Comparison of ENCODE assay signal across 8 cellular contexts in genomic region chr12:32399373-32400113, GRCh38. TPM values are rescaled to one million over a fixed set of nuclear protein-coding genes. Genes with fewer than 3 reads are reported as not detected.
DNase-seq lines count a peak whose midpoint lies in the region; ATAC-seq and TF ChIP-seq lines count a peak whose summit lies in the region.

TSS of gene FGD4 (plus strand) at chr12:32399558.

- peaks cover 5 to 40% (median 9%) of the 10 kb centered on the region in 3 donors for H3K4me1 ChIP-seq in esophagus squamous epithelium
- peaks cover 6 to 21% of the 10 kb centered on the region in 2 donors for H3K4me1 ChIP-seq in mucosa of rectum (ENCODE audit: control insufficient read depth in 2 of 2, insufficient read depth in 2 of 2, low read length in 2 of 2)

- peaks cover 12% of the 10 kb centered on the region for H3K4me1 Mint-ChIP-seq in stimulated activated naive CD8-positive, alpha-beta T cell treated with anti-CD3 and anti-CD28 coated beads, Interleukin-15, amount 100 ng/mL, for 72 hours

- peaks cover 30% of the 10 kb centered on the region for H3K27me3 Mint-ChIP-seq in stimulated activated naive CD8-positive, alpha-beta T cell treated with anti-CD3 and anti-CD28 coated beads, Interleukin-15, amount 100 ng/mL, for 72 hours

- peak; percentile 65 for DNase-seq in DMS114 treated with DMSO at 0.1 percent for 48 hours (lab: John Stamatoyannopoulos, UW; ENCODE audit: unreplicated experiment)
- DNase-seq in HS-5 (ENCODE audit: low read depth) = peak; percentile 42
- DNase-seq in NCI-H82 (lab: John Stamatoyannopoulos, UW) = peak; percentile 94
- peak; percentile 36 for DNase-seq in activated T-cell treated with anti-CD3 and anti-CD28 coated beads, Interleukin-2, amount 50 U/mL, for 1 hour
- peak; percentile 12 for DNase-seq in esophagus squamous epithelium (lab: John Stamatoyannopoulos, UW)
- peak; percentile 71 to 72 for DNase-seq in stimulated activated naive CD8-positive, alpha-beta T cell treated with anti-CD3 and anti-CD28 coated beads, Interleukin-15, amount 100 ng/mL, for 72 hours

- H3K9me3 ChIP-seq in esophagus squamous epithelium = no peaks in the 10 kb centered on the region
- H3K9me3 ChIP-seq in mucosa of rectum (ENCODE audit: control insufficient read depth in 2 of 2, low read length in 2 of 2) = no peaks in the 10 kb centered on the region

- H3K36me3 ChIP-seq in esophagus squamous epithelium (no peaks in the 10 kb centered on the region), mucosa of rectum (ENCODE audit: control insufficient read depth in 2 of 2, insufficient read depth in 2 of 2, low read length in 2 of 2) (peaks cover 0 to 3% of the 10 kb centered on the region in 2 donors)

- TF ChIP-seq CTCF in esophagus squamous epithelium (IDR thresholded peaks at IDR 0.05) = peak in 5 of 6 experiments; percentile 2 to 34 (median 23)

- peak within 1 kb of the TSS; percentile 89 to 94 (median 92) for H3K27ac ChIP-seq in esophagus squamous epithelium
- H3K27ac ChIP-seq in mucosa of rectum (ENCODE audit: low read depth in 2 of 2, low read length in 2 of 2) = peak within 1 kb of the TSS; percentile 98

- peak within 1 kb of the TSS; percentile 96 to 99 for H3K4me3 Mint-ChIP-seq in stimulated activated naive CD8-positive, alpha-beta T cell treated with anti-CD3 and anti-CD28 coated beads, Interleukin-15, amount 100 ng/mL, for 72 hours

- H3K27ac Mint-ChIP-seq in stimulated activated naive CD8-positive, alpha-beta T cell treated with anti-CD3 and anti-CD28 coated beads, Interleukin-15, amount 100 ng/mL, for 72 hours = peak within 1 kb of the TSS in 1 of 2 donors; percentile 91

- peak in 3 of 4 donors; percentile 65 to 90 (median 85) for TF ChIP-seq POLR2A in esophagus squamous epithelium (IDR thresholded peaks at IDR 0.05)

- no peaks in the 10 kb centered on the region for H3K9me3 Mint-ChIP-seq in stimulated activated naive CD8-positive, alpha-beta T cell treated with anti-CD3 and anti-CD28 coated beads, Interleukin-15, amount 100 ng/mL, for 72 hours

- peak within 1 kb of the TSS; percentile 68 to 81 (median 75) for H3K4me3 ChIP-seq in esophagus squamous epithelium
- H3K4me3 ChIP-seq in mucosa of rectum (ENCODE audit: low read length in 2 of 2) = peak within 1 kb of the TSS; percentile 77 to 82

- H3K9ac ChIP-seq in mucosa of rectum (ENCODE audit: low read depth in 1 of 2, low read length in 2 of 2) = peak within 1 kb of the TSS; percentile 90 to 95

- H3K27me3 ChIP-seq in esophagus squamous epithelium (peaks cover 0 to 10% (median 0%) of the 10 kb centered on the region in 4 donors), mucosa of rectum (ENCODE audit: control insufficient read depth in 2 of 2, insufficient read depth in 2 of 2, low read length in 2 of 2) (no peaks in the 10 kb centered on the region)

- intact Hi-C loops in esophagus squamous epithelium (cut with DNase I) = no loop called here

- ATAC-seq in GM21423 (IDR thresholded peaks at IDR 0.05; ENCODE audit: unreplicated experiment) = peak; percentile 91
- peak; percentile 95 for ATAC-seq in stimulated activated naive CD8-positive, alpha-beta T cell treated with anti-CD3 and anti-CD28 coated beads, Interleukin-15, amount 100 ng/mL, for 72 hours

- WGBS in esophagus squamous epithelium, 2 donors = 0% methylated on average over 11 of the region's 82 CpGs; no CpG with 5 or more reads in 1 of the 2 donors

RNA-seq across cellular contexts. Expression of gene FGD4, which starts in this region (rescaled TPM):
- 10 to 100 TPM; 17.0 to 49.8 (median 25.6) TPM for total RNA-seq in esophagus squamous epithelium

Comparison
In these comparisons a context has a peak if more than half of its experiments do, and no peak if none do; other contexts are left out.
1. Peak in every context shown above with its lines: DNase-seq, ATAC-seq, H3K4me3 ChIP-seq and H3K27ac ChIP-seq.
2. DNase-seq: peak in every context shown above with its lines; median percentile 94 in NCI-H82; 72 in stimulated activated naive CD8-positive, alpha-beta T cell treated with anti-CD3 and anti-CD28 coated beads, Interleukin-15, amount 100 ng/mL, for 72 hours; 65 in DMS114 treated with DMSO at 0.1 percent for 48 hours; 42 in HS-5; 36 in activated T-cell treated with anti-CD3 and anti-CD28 coated beads, Interleukin-2, amount 50 U/mL, for 1 hour; 12 in esophagus squamous epithelium.